ENCODE assay signal across 1 cellular context in the genomic region with DNA sequence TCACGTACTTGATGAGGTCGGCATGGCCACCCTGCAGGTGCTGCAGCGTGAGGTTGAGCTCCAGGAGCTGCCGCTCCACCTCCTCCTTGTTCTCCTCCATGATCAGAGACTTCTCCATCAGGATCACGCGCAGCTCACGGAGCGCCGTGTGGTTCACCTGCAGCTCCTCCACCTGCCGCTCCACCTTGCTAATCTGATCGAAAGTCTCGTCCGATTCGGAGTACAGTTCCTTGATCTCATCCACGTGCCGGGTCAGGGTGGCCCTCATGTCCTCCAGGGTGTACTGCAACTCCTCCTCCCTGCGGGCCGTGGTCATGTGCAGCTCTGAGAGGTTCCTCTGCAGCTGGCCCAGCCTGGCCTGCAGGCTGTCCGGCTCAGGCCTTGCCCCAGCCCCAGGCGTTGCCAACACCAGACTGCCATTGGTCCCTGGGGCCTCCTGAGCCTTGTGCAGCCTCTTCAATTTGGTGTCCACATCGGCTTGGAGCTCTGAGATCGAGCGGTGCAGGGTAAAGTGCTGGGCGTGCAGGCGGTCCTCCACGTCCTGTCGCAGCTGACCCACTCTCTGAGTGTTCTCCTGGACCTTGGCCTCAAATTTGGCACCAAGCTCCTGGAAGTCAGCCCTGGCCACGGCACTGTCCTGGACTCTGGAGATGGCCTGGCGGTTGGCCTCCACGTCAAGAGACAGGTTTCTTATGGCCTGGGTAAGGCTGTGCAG.
TF ChIP-seq lines count a peak whose summit lies in the region.

No MANE protein-coding gene starts in this region.

TF ChIP-seq in endothelial cell of umbilical vein, 7 proteins besides CTCF, POLR2A, EP300 and RAD21:
- no peak for TF ChIP-seq MYC (IDR thresholded peaks at IDR 0.05; ENCODE audit: low read depth, low read length)
- no peak for TF ChIP-seq GATA2 (IDR thresholded peaks at IDR 0.05; ENCODE audit: insufficient read depth, insufficient read length, low read depth, low read length)
- TF ChIP-seq POLR2AphosphoS5 (IDR thresholded peaks at IDR 0.05; ENCODE audit: insufficient read depth, low read depth, low read length), result no peak
- TF ChIP-seq FOS (IDR thresholded peaks at IDR 0.05; ENCODE audit: borderline replicate concordance, insufficient read depth, low read length), result no peak
- no peak for TF ChIP-seq EZH2 (IDR thresholded peaks at IDR 0.05; ENCODE audit: borderline replicate concordance, low read depth, low read length, severe bottlenecking)
- TF ChIP-seq JUN (IDR thresholded peaks at IDR 0.05; ENCODE audit: borderline replicate concordance, insufficient read depth, insufficient read length, low read depth), result no peak
- TF ChIP-seq, protein P1, sequence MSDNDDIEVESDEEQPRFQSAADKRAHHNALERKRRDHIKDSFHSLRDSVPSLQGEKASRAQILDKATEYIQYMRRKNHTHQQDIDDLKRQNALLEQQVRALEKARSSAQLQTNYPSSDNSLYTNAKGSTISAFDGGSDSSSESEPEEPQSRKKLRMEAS (IDR thresholded peaks at IDR 0.05; ENCODE audit: insufficient read depth, insufficient read length), result no peak
